ENCODE assay signal across 13 cellular contexts in genomic region chr19:39145180-39145953, GRCh38. TPM values are rescaled to one million over a fixed set of nuclear protein-coding genes. Genes with fewer than 3 reads are reported as not detected.
DNase-seq lines count a peak whose midpoint lies in the region; ATAC-seq and TF ChIP-seq lines count a peak whose summit lies in the region.
"Had no signal": no experiment of that assay in that cellular context is flagged by ENCODE, and none has a peak within 500 bp of the region (broad histone marks: within the 10 kb centered on the region; RNA-seq: fewer than 3 reads in every experiment).

No MANE protein-coding gene starts in this region.

- intact Hi-C loops in transverse colon (cut with DNase I; ENCODE audit: low total_unique reads), result no loop called here

- H3K79me2 ChIP-seq in neural cell (replicated peaks; ENCODE audit: insufficient read depth, low read length), result peaks cover 10% of the 10 kb centered on the region

- WGBS in transverse colon (ENCODE audit: low coverage in 1 of 2), 2 donors, result 15 to 32% methylated on average over 4 to 16 of the region's 26 CpGs

- no peaks in the 10 kb centered on the region for H3K9me3 ChIP-seq in cardiac muscle cell (ENCODE audit: low read depth)
- no peaks in the 10 kb centered on the region for H3K9me3 ChIP-seq in neural cell (ENCODE audit: low read length)
- no peaks in the 10 kb centered on the region for H3K9me3 ChIP-seq in transverse colon
- H3K9me3 ChIP-seq: gastrocnemius medialis, psoas muscle had no signal

- H3K27ac ChIP-seq in cardiac muscle cell (peak overlapping the region; percentile 76), neural cell (ENCODE audit: low read length) (no peak overlapping the region), transverse colon (peak overlapping the region; percentile 73 to 89 (median 87))
- H3K27ac ChIP-seq: gastrocnemius medialis, psoas muscle had no signal

- DNase-seq in SK-MEL-5 (ENCODE audit: low read depth, low spot score) (peak; percentile 36), cardiac muscle cell (ENCODE audit: low read depth in 1 of 2, low spot score in 1 of 2) (no peak), transverse colon (peak; percentile 45), occipital lobe (lab: John Stamatoyannopoulos, UW) (no peak), SIG-M5 (lab: John Stamatoyannopoulos, UW) (no peak)
- no peak for DNase-seq in activated CD4-positive, alpha-beta T cell treated with anti-CD3 and anti-CD28 coated beads, Interleukin-2, amount 50 U/mL, for 1 hour
- DNase-seq: activated CD4-positive, alpha-beta T cell treated with anti-CD3 and anti-CD28 coated beads, Interleukin-2, amount 10 ng/mL, durations not matched to agents 24 days and 14 days; gastrocnemius medialis; NCI-H1694; psoas muscle had no signal

- in situ Hi-C loops in SK-MEL-5 (cut with HindIII; ENCODE audit: low pct_unique_long_range_greater_than_20kb, low sequenced_read_pairs), result no loop called here
- in situ Hi-C loops in transverse colon (cut with MboI; ENCODE audit: low pct_ligation_motif_present in 1 of 4, low pct_unique_long_range_greater_than_20kb in 1 of 4, low sequenced_read_pairs in 3 of 4), result no loop called here

- TF ChIP-seq CTCF in cardiac muscle cell (IDR thresholded peaks at IDR 0.05; ENCODE audit: low read depth, low read length) (no peak), neural cell (IDR thresholded peaks at IDR 0.05; ENCODE audit: poor library complexity, severe bottlenecking) (no peak), transverse colon (IDR thresholded peaks at IDR 0.05) (peak in 3 of 5 experiments; percentile 15 to 18 (median 17))

- H3K9me2 ChIP-seq in neural cell (ENCODE audit: insufficient read depth, low read length), result no peaks in the 10 kb centered on the region

- H3K4me1 ChIP-seq in cardiac muscle cell (ENCODE audit: low read depth), result peaks cover 21% of the 10 kb centered on the region
- H3K4me1 ChIP-seq in transverse colon, result peaks cover 22 to 50% (median 31%) of the 10 kb centered on the region in 4 donors
- H3K4me1 ChIP-seq: psoas muscle had no signal

- H3F3A ChIP-seq in neural cell (ENCODE audit: insufficient read depth, low read length, poor library complexity, severe bottlenecking), result no peaks in the 10 kb centered on the region

- TF ChIP-seq POLR2A in transverse colon (IDR thresholded peaks at IDR 0.05), result no peak

- H3K4me2 ChIP-seq in neural cell (ENCODE audit: low read length), result no peak overlapping the region

- peak overlapping the region; percentile 27 for H3K9ac ChIP-seq in neural cell (ENCODE audit: low read length)

- TF ChIP-seq EP300 in neural cell (conservative IDR thresholded peaks at IDR 0.05; ENCODE audit: poor library complexity, severe bottlenecking) (no peak), transverse colon (IDR thresholded peaks at IDR 0.05; ENCODE audit: low read depth) (no peak)

- H3K4me3 ChIP-seq in cardiac muscle cell, result no peak overlapping the region
- H3K4me3 ChIP-seq in neural cell (ENCODE audit: low read length), result no peak overlapping the region
- peak overlapping the region in 2 of 4 donors; percentile 3 to 18 for H3K4me3 ChIP-seq in transverse colon
- H3K4me3 ChIP-seq: gastrocnemius medialis, psoas muscle had no signal

- no peak for ATAC-seq in HG03039 (IDR thresholded peaks at IDR 0.05; ENCODE audit: unreplicated experiment)
- ATAC-seq: gastrocnemius medialis, HCT116 had no signal

- no peak for TF ChIP-seq RAD21 in neural cell (conservative IDR thresholded peaks at IDR 0.05)

- no peaks in the 10 kb centered on the region for H3K27me3 ChIP-seq in cardiac muscle cell
- no peaks in the 10 kb centered on the region for H3K27me3 ChIP-seq in neural cell (ENCODE audit: insufficient read depth, low read depth, low read length)
- H3K27me3 ChIP-seq in transverse colon, result no peaks in the 10 kb centered on the region
- H3K27me3 ChIP-seq: gastrocnemius medialis had no signal

- H4K20me1 ChIP-seq in neural cell (ENCODE audit: insufficient read depth), result no peaks in the 10 kb centered on the region

- H3K36me3 ChIP-seq in cardiac muscle cell (no peaks in the 10 kb centered on the region), neural cell (ENCODE audit: insufficient read depth, low read length) (no peaks in the 10 kb centered on the region), transverse colon (no peaks in the 10 kb centered on the region)
- H3K36me3 ChIP-seq: gastrocnemius medialis had no signal

- no peak overlapping the region for H2AFZ ChIP-seq in neural cell (ENCODE audit: low read depth, low read length)

TF ChIP-seq in neural cell, 6 proteins besides CTCF, POLR2A, EP300 and RAD21:
- TF ChIP-seq TAF1 (IDR thresholded peaks at IDR 0.05; ENCODE audit: low read depth) (no peak), POLR2AphosphoS5 (IDR thresholded peaks at IDR 0.05) (no peak), EZH2 (IDR thresholded peaks at IDR 0.05; ENCODE audit: borderline replicate concordance, insufficient read depth, low read length, poor library complexity, severe bottlenecking) (no peak), SMC3 (conservative IDR thresholded peaks at IDR 0.05; ENCODE audit: poor library complexity) (no peak), MXI1 (conservative IDR thresholded peaks at IDR 0.05; ENCODE audit: poor library complexity, severe bottlenecking) (no peak), REST (IDR thresholded peaks at IDR 0.05; ENCODE audit: borderline replicate concordance) (no peak)

RNA-seq across cellular contexts. Expression of gene PAK4, which starts 19.8 kb away (rescaled TPM):
- total RNA-seq in SK-MEL-5 (2014; rRNA removed; shearing (Covaris generic)), result 3.7 TPM in 2 replicates
- 58.7 and 64.5 TPM in 2 replicates for polyA plus RNA-seq in SK-MEL-5 (2015; cell fraction: cytosol; rRNA removed)
- 13.3 and 15.8 TPM in 2 replicates for polyA plus RNA-seq in SK-MEL-5 (2015; cell fraction: nucleus; rRNA removed)
- total RNA-seq in cardiac muscle cell (28.7 and 57.9 TPM in 2 replicates), transverse colon (10 to 100 TPM; 43.8 to 96.1 (median 63.2) TPM), occipital lobe (1.9 TPM)
- polyA plus RNA-seq in cardiac muscle cell (32.5 and 62.2 TPM in 2 replicates), neural cell (5.4 and 7.2 TPM in 2 replicates)
- 5.6 and 7.8 TPM in 2 replicates for polyA minus RNA-seq in neural cell

RNA-seq across cellular contexts. Expression of gene NCCRP1, which starts 51.4 kb away (rescaled TPM):
- total RNA-seq in SK-MEL-5 (2014; rRNA removed; shearing (Covaris generic)), result 0.21 and 0.67 TPM in 2 replicates
- 0.29 and 0.44 TPM in 2 replicates for polyA plus RNA-seq in SK-MEL-5 (2015; cell fraction: cytosol; rRNA removed)
- 0.14 and 0.21 TPM in 2 replicates for polyA plus RNA-seq in SK-MEL-5 (2015; cell fraction: nucleus; rRNA removed)
- total RNA-seq in cardiac muscle cell (10.3 and 16.1 TPM in 2 replicates), transverse colon (1 to 10 TPM in 2 of 4 donors, under 1 TPM in 1, not detected in 1; 0.14 to 3.0 (median 1.1) TPM), occipital lobe (not detected)
- polyA plus RNA-seq in cardiac muscle cell (10.0 and 17.5 TPM in 2 replicates), neural cell (not detected in 2 replicates)
- polyA minus RNA-seq in neural cell, result not detected in 2 replicates
- total RNA-seq: activated CD4-positive, alpha-beta T cell treated with anti-CD3 and anti-CD28 coated beads, Interleukin-2, amount 10 ng/mL, durations not matched to agents 24 days and 14 days; gastrocnemius medialis had no signal

RNA-seq across cellular contexts. Expression of gene SYCN, which starts 58.7 kb away (rescaled TPM):
- not detected in 2 replicates for total RNA-seq in SK-MEL-5 (2014; rRNA removed; shearing (Covaris generic))
- polyA plus RNA-seq in SK-MEL-5 (2015; cell fraction: cytosol; rRNA removed), result not detected in 2 replicates
- not detected in 2 replicates for polyA plus RNA-seq in SK-MEL-5 (2015; cell fraction: nucleus; rRNA removed)
- total RNA-seq in cardiac muscle cell (not detected in 2 replicates), transverse colon (not detected), occipital lobe (not detected)
- polyA plus RNA-seq in cardiac muscle cell (not detected in 2 replicates), neural cell (not detected in 2 replicates)
- polyA minus RNA-seq in neural cell, result not detected in 2 replicates
- total RNA-seq: activated CD4-positive, alpha-beta T cell treated with anti-CD3 and anti-CD28 coated beads, Interleukin-2, amount 10 ng/mL, durations not matched to agents 24 days and 14 days; gastrocnemius medialis had no signal
- polyA plus RNA-seq: psoas muscle had no signal

Comparison
In these comparisons a context has a peak if more than half of its experiments do, and no peak if none do; other contexts are left out.
1. DNase-seq: peak in SK-MEL-5 (single experiment) and transverse colon (single experiment); none in cardiac muscle cell (0 of 2), activated CD4-positive, alpha-beta T cell treated with anti-CD3 and anti-CD28 coated beads, Interleukin-2, amount 50 U/mL, for 1 hour (single experiment), occipital lobe (single experiment) and SIG-M5 (single experiment).
2. CTCF ChIP-seq: peak in transverse colon (3 of 5); none in cardiac muscle cell (single experiment) and neural cell (single experiment).